9 cellular contexts compared by ENCODE assay signal in genomic region chr1:234955107-234955731, GRCh38.
DNase-seq lines count a peak whose midpoint lies in the region; ATAC-seq, FAIRE-seq and TF ChIP-seq lines count a peak whose summit lies in the region.
"Had no signal": no experiment of that assay in that cellular context is flagged by ENCODE, and none has a peak within 500 bp of the region (broad histone marks: within the 10 kb centered on the region; RNA-seq: fewer than 3 reads in every experiment).

No MANE protein-coding gene starts in this region.

- H3K9ac ChIP-seq in endothelial cell of umbilical vein (replicated peaks; ENCODE audit: extremely low read depth, insufficient read depth, low read length), result no peak overlapping the region

- FAIRE-seq in RCC 7860 (lab: Jason Lieb, UNC) (no peak), endothelial cell of umbilical vein (lab: Jason Lieb, UNC) (peak; percentile 12)
- FAIRE-seq: G401.6 had no signal

- BruUV-seq in endothelial cell of umbilical vein (replicated peaks; lab: Mats Ljungman, UMichigan), result no TSS peak

- DNase-seq in activated T-cell treated with anti-CD3 and anti-CD28 coated beads, Interleukin-2, amount 50 U/mL, for 4 hours, result no peak
- DNase-seq in activated T-cell treated with anti-CD3 and anti-CD28 coated beads for 4 hours (no peak), RCC 7860 (ENCODE audit: low spot score) (peak; percentile 34), endothelial cell of umbilical vein (ENCODE audit: low read depth, low spot score) (peak; percentile 16), nephron progenitor cell (peak; percentile 62), GM19238 (ENCODE audit: insufficient read length, low spot score) (no peak)

- no peaks in the 10 kb centered on the region for H3K36me3 Mint-ChIP-seq in activated T-cell treated with anti-CD3 and anti-CD28 coated beads, Interleukin-2, amount 50 U/mL, for 4 hours (ENCODE audit: insufficient read depth)
- no peaks in the 10 kb centered on the region for H3K36me3 Mint-ChIP-seq in nephron progenitor cell (ENCODE audit: low read depth)

- ATAC-seq in activated T-cell treated with anti-CD3 and anti-CD28 coated beads, Interleukin-2, amount 50 U/mL, for 4 hours, result peak; percentile 38 to 45
- no peak for ATAC-seq in HG03095 (IDR thresholded peaks at IDR 0.05; ENCODE audit: unreplicated experiment)
- ATAC-seq in GM21526 (IDR thresholded peaks at IDR 0.05; ENCODE audit: low FRiP score, unreplicated experiment), result no peak

- no peaks in the 10 kb centered on the region for H4K20me1 ChIP-seq in endothelial cell of umbilical vein (replicated peaks; ENCODE audit: control insufficient read depth, extremely low read depth, insufficient read depth, low read length)

- no peaks in the 10 kb centered on the region for H3K27me3 ChIP-seq in endothelial cell of umbilical vein (ENCODE audit: control insufficient read depth in 2 of 2, insufficient read depth in 2 of 2, low read length in 2 of 2)

- peak overlapping the region; percentile 6 for H2AFZ ChIP-seq in endothelial cell of umbilical vein (ENCODE audit: low read depth, low read length)

- no peaks in the 10 kb centered on the region for H3K9me1 ChIP-seq in endothelial cell of umbilical vein (replicated peaks; ENCODE audit: control insufficient read depth, extremely low read depth, insufficient read depth, low read length)

- peak overlapping the region; percentile 98 for H3K27ac Mint-ChIP-seq in nephron progenitor cell

- no peaks in the 10 kb centered on the region for H3K9me3 Mint-ChIP-seq in activated T-cell treated with anti-CD3 and anti-CD28 coated beads, Interleukin-2, amount 50 U/mL, for 4 hours
- no peaks in the 10 kb centered on the region for H3K9me3 Mint-ChIP-seq in nephron progenitor cell

- H3K4me1 Mint-ChIP-seq in activated T-cell treated with anti-CD3 and anti-CD28 coated beads, Interleukin-2, amount 50 U/mL, for 4 hours (ENCODE audit: low read depth), result peaks cover 48% of the 10 kb centered on the region
- peaks cover 84% of the 10 kb centered on the region for H3K4me1 Mint-ChIP-seq in nephron progenitor cell

- POLR2A ChIA-PET in endothelial cell of umbilical vein (lab: Charles Lee), result no interaction called here

- dilution Hi-C loops in endothelial cell of umbilical vein (cut with MboI; ENCODE audit: extremely low pct_ligation_motif_present, low sequenced_read_pairs), result no loop called here

- no peak overlapping the region for H3K4me3 ChIP-seq in endothelial cell of umbilical vein (replicated peaks in 1 of 3; ENCODE audit: insufficient read depth in 1 of 3, low read depth in 1 of 3, low read length in 3 of 3)

- TF ChIP-seq POLR2A in endothelial cell of umbilical vein (IDR thresholded peaks at IDR 0.05; ENCODE audit: low read depth, low read length), result no peak

- H3K27me3 Mint-ChIP-seq in activated T-cell treated with anti-CD3 and anti-CD28 coated beads, Interleukin-2, amount 50 U/mL, for 4 hours (ENCODE audit: low read depth), result no peaks in the 10 kb centered on the region
- H3K27me3 Mint-ChIP-seq in nephron progenitor cell (ENCODE audit: low read depth, poor library complexity), result no peaks in the 10 kb centered on the region

- H3K4me3 Mint-ChIP-seq in activated T-cell treated with anti-CD3 and anti-CD28 coated beads, Interleukin-2, amount 50 U/mL, for 4 hours, result peak overlapping the region; percentile 37
- H3K4me3 Mint-ChIP-seq in nephron progenitor cell, result peak overlapping the region; percentile 69

- H3K27ac ChIP-seq in endothelial cell of umbilical vein (ENCODE audit: insufficient read depth, low read depth, low read length), result no peak overlapping the region

- CTCF ChIA-PET in endothelial cell of umbilical vein (lab: Charles Lee), result interaction anchor here (1.0 to 1.8 kb wide), 4 partner anchors 10 to 211 kb away, joined by 3 to 5 read pairs (median 3); no protein-coding TSS in a partner anchor

- intact Hi-C loops in endothelial cell of umbilical vein (cut with micrococcal nuclease), result loop anchor here (10.0 kb wide), 1 partner anchor 790 kb away; no protein-coding TSS in a partner anchor

- TF ChIP-seq CTCF in endothelial cell of umbilical vein (IDR thresholded peaks at IDR 0.05; ENCODE audit: extremely low read depth in 1 of 2, insufficient read depth in 1 of 2, low read depth in 1 of 2, low read length in 2 of 2) (no peak), nephron progenitor cell (IDR thresholded peaks at IDR 0.05) (no peak)

- peaks cover 8% of the 10 kb centered on the region for H3K4me1 ChIP-seq in endothelial cell of umbilical vein (ENCODE audit: control insufficient read depth, extremely low read depth, insufficient read depth, low read length)

- H3K36me3 ChIP-seq in endothelial cell of umbilical vein (ENCODE audit: control insufficient read depth in 2 of 2, extremely low read depth in 1 of 2, insufficient read depth in 2 of 2, low read length in 2 of 2), result no peaks in the 10 kb centered on the region

- no peaks in the 10 kb centered on the region for H3K9me3 ChIP-seq in endothelial cell of umbilical vein (replicated peaks; ENCODE audit: control insufficient read depth, insufficient read depth, low read length)

- H3K4me2 ChIP-seq in endothelial cell of umbilical vein (ENCODE audit: insufficient read depth, low read length), result no peak overlapping the region

- H3K79me2 ChIP-seq in endothelial cell of umbilical vein (ENCODE audit: control insufficient read depth, insufficient read depth, low read length), result no peaks in the 10 kb centered on the region

TF ChIP-seq in endothelial cell of umbilical vein, 7 proteins besides CTCF, POLR2A, EP300 and RAD21:
- TF ChIP-seq EZH2 (IDR thresholded peaks at IDR 0.05; ENCODE audit: borderline replicate concordance, low read depth, low read length, severe bottlenecking), result no peak
- TF ChIP-seq POLR2AphosphoS5 (IDR thresholded peaks at IDR 0.05; ENCODE audit: insufficient read depth, low read depth, low read length), result no peak
- TF ChIP-seq GATA2 (IDR thresholded peaks at IDR 0.05; ENCODE audit: insufficient read depth, insufficient read length, low read depth, low read length), result no peak
- no peak for TF ChIP-seq MYC (IDR thresholded peaks at IDR 0.05; ENCODE audit: low read depth, low read length)
- TF ChIP-seq, protein P1, sequence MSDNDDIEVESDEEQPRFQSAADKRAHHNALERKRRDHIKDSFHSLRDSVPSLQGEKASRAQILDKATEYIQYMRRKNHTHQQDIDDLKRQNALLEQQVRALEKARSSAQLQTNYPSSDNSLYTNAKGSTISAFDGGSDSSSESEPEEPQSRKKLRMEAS (IDR thresholded peaks at IDR 0.05; ENCODE audit: insufficient read depth, insufficient read length), result no peak
- no peak for TF ChIP-seq FOS (IDR thresholded peaks at IDR 0.05; ENCODE audit: borderline replicate concordance, insufficient read depth, low read length)
- TF ChIP-seq JUN (IDR thresholded peaks at IDR 0.05; ENCODE audit: borderline replicate concordance, insufficient read depth, insufficient read length, low read depth), result no peak
TF ChIP-seq in endothelial cell of umbilical vein: peak in this region for 0.

Comparison
In these comparisons a context has a peak if more than half of its experiments do, and no peak if none do; other contexts are left out.
1. ATAC-seq: peak in activated T-cell treated with anti-CD3 and anti-CD28 coated beads, Interleukin-2, amount 50 U/mL, for 4 hours (2 of 2); none in HG03095 (single experiment) and GM21526 (single experiment).
2. DNase-seq: peak in RCC 7860 (single experiment), endothelial cell of umbilical vein (single experiment) and nephron progenitor cell (single experiment); none in activated T-cell treated with anti-CD3 and anti-CD28 coated beads, Interleukin-2, amount 50 U/mL, for 4 hours (single experiment), activated T-cell treated with anti-CD3 and anti-CD28 coated beads for 4 hours (single experiment) and GM19238 (single experiment).